In genomic region chr5:74392698-74393431, GRCh38 we compare ENCODE assay signal across 1 cellular context.
A peak's percentile ranks its signal among the peaks of the same experiment; 100 is the strongest.
TF ChIP-seq lines count a peak whose summit lies in the region.

No MANE protein-coding gene starts in this region.

TF ChIP-seq in HEK293, 187 proteins besides CTCF, POLR2A, EP300 and RAD21 (continued from another document):
- TF ChIP-seq, protein P1, sequence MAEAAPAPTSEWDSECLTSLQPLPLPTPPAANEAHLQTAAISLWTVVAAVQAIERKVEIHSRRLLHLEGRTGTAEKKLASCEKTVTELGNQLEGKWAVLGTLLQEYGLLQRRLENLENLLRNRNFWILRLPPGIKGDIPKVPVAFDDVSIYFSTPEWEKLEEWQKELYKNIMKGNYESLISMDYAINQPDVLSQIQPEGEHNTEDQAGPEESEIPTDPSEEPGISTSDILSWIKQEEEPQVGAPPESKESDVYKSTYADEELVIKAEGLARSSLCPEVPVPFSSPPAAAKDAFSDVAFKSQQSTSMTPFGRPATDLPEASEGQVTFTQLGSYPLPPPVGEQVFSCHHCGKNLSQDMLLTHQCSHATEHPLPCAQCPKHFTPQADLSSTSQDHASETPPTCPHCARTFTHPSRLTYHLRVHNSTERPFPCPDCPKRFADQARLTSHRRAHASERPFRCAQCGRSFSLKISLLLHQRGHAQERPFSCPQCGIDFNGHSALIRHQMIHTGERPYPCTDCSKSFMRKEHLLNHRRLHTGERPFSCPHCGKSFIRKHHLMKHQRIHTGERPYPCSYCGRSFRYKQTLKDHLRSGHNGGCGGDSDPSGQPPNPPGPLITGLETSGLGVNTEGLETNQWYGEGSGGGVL (tag by site-specific recombination; IDR thresholded peaks at IDR 0.05), result 0 out of 2 replicates have a peak, but pooled peaks have one; percentile 7
- TF ChIP-seq PRDM6 (tag by site-specific recombination; IDR thresholded peaks at IDR 0.05) (peak; percentile 31; the same call in 1 of the 2 replicates), INSM2 (tag by site-specific recombination; IDR thresholded peaks at IDR 0.05) (peak; percentile 59; the same call in 1 of the 2 replicates), ZNF10 (tag by site-specific recombination; IDR thresholded peaks at IDR 0.05) (no peak), ZNF843 (tag by site-specific recombination; IDR thresholded peaks at IDR 0.05) (peak; percentile 75), ZNF341 (tag by site-specific recombination; IDR thresholded peaks at IDR 0.05; ENCODE audit: low read depth) (peak; percentile 69), ZNF561 (tag by site-specific recombination; IDR thresholded peaks at IDR 0.05; ENCODE audit: borderline replicate concordance) (0 out of 2 replicates have a peak, but pooled peaks have one; percentile 27), ZNF629 (tag by site-specific recombination; IDR thresholded peaks at IDR 0.05) (peak; percentile 84), GLIS1 (tag by site-specific recombination; IDR thresholded peaks at IDR 0.05) (peak; percentile 88), ZNF692 (tag by site-specific recombination; IDR thresholded peaks at IDR 0.05) (peak; percentile 40; the same call in 1 of the 2 replicates), ZNF211 (tag by site-specific recombination; IDR thresholded peaks at IDR 0.05; ENCODE audit: low read depth) (no peak), ZBTB21 (tag by site-specific recombination; IDR thresholded peaks at IDR 0.05) (peak; percentile 62; the same call in 1 of the 2 replicates), GFI1B (tag by site-specific recombination; IDR thresholded peaks at IDR 0.05) (0 out of 2 replicates have a peak, but pooled peaks have one; percentile 17), ZNF335 (tag by site-specific recombination; conservative IDR thresholded peaks at IDR 0.05) (0 out of 2 replicates have a peak, but pooled peaks have one; percentile 37), ZNF558 (tag by site-specific recombination; IDR thresholded peaks at IDR 0.05) (peak; percentile 68; the same call in 1 of the 2 replicates), FEZF1 (tag by site-specific recombination; IDR thresholded peaks at IDR 0.05) (peak; percentile 69; the same call in 1 of the 2 replicates), ZEB2 (tag by site-specific recombination; IDR thresholded peaks at IDR 0.05) (0 out of 2 replicates have a peak, but pooled peaks have one; percentile 39), ZIC2 (tag by site-specific recombination; IDR thresholded peaks at IDR 0.05) (peak; percentile 52), IKZF3 (tag by site-specific recombination; IDR thresholded peaks at IDR 0.05) (no peak), ZNF670 (tag by site-specific recombination; IDR thresholded peaks at IDR 0.05; ENCODE audit: low read depth) (no peak), TRIM28 (IDR thresholded peaks at IDR 0.05; ENCODE audit: borderline replicate concordance, low read length) (peak; percentile 35; the same call in 1 of the 2 replicates), ZNF366 (tag by site-specific recombination; conservative IDR thresholded peaks at IDR 0.05) (0 out of 2 replicates have a peak, but pooled peaks have one; percentile 39), SCRT2 (tag by site-specific recombination; IDR thresholded peaks at IDR 0.05) (no peak), TSHZ1 (tag by site-specific recombination; IDR thresholded peaks at IDR 0.05; ENCODE audit: borderline replicate concordance) (peak; percentile 30; the same call in 1 of the 2 replicates), ZFP69B (tag by site-specific recombination; IDR thresholded peaks at IDR 0.05) (no peak), ZXDB (tag by site-specific recombination; IDR thresholded peaks at IDR 0.05) (0 out of 2 replicates have a peak, but pooled peaks have one; percentile 45), ZNF133 (tag by site-specific recombination; IDR thresholded peaks at IDR 0.05) (peak; percentile 28; the same call in 1 of the 2 replicates)
- TF ChIP-seq, protein P2, sequence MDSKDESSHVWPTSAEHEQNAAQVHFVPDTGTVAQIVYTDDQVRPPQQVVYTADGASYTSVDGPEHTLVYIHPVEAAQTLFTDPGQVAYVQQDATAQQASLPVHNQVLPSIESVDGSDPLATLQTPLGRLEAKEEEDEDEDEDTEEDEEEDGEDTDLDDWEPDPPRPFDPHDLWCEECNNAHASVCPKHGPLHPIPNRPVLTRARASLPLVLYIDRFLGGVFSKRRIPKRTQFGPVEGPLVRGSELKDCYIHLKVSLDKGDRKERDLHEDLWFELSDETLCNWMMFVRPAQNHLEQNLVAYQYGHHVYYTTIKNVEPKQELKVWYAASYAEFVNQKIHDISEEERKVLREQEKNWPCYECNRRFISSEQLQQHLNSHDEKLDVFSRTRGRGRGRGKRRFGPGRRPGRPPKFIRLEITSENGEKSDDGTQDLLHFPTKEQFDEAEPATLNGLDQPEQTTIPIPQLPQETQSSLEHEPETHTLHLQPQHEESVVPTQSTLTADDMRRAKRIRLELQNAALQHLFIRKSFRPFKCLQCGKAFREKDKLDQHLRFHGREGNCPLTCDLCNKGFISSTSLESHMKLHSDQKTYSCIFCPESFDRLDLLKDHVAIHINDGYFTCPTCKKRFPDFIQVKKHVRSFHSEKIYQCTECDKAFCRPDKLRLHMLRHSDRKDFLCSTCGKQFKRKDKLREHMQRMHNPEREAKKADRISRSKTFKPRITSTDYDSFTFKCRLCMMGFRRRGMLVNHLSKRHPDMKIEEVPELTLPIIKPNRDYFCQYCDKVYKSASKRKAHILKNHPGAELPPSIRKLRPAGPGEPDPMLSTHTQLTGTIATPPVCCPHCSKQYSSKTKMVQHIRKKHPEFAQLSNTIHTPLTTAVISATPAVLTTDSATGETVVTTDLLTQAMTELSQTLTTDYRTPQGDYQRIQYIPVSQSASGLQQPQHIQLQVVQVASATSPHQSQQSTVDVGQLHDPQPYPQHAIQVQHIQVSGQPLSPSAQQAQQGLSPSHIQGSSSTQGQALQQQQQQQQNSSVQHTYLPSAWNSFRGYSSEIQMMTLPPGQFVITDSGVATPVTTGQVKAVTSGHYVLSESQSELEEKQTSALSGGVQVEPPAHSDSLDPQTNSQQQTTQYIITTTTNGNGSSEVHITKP (tag by site-specific recombination; IDR thresholded peaks at IDR 0.05), result peak; percentile 75
- TF ChIP-seq, protein P3, sequence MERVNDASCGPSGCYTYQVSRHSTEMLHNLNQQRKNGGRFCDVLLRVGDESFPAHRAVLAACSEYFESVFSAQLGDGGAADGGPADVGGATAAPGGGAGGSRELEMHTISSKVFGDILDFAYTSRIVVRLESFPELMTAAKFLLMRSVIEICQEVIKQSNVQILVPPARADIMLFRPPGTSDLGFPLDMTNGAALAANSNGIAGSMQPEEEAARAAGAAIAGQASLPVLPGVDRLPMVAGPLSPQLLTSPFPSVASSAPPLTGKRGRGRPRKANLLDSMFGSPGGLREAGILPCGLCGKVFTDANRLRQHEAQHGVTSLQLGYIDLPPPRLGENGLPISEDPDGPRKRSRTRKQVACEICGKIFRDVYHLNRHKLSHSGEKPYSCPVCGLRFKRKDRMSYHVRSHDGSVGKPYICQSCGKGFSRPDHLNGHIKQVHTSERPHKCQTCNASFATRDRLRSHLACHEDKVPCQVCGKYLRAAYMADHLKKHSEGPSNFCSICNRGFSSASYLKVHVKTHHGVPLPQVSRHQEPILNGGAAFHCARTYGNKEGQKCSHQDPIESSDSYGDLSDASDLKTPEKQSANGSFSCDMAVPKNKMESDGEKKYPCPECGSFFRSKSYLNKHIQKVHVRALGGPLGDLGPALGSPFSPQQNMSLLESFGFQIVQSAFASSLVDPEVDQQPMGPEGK (tag by site-specific recombination; IDR thresholded peaks at IDR 0.05), result no peak
